ENCODE assay signal across 7 cellular contexts in the genomic region with DNA sequence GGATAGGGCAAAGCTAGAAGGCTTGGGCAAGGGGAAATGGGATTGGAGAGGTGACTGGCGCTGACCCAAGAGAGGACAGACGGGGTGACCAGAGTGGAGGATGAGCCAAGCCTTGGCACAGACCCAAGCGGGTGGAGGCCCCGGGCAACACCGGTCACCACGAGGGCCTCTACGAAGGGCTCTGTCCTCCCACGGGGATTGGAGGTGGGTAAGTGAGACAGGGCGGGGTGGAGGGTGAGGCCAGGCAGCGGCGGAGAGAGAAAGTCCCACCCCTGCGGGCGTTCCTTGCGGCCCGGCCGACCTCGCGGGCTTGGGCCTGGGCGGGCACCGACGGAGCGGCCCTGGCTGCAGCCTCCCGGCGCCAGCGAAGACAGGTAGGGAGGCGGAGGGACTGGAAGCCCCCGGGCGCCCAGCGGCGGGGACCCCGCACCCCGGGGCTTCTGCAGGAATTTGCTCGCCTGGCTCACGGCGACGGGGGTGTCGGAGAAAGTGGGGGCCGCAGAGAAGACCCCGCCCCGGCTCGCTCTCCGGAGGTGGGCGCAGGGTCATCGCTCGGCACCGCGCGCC. TPM values are rescaled to one million over a fixed set of nuclear protein-coding genes. Genes with fewer than 3 reads are reported as not detected.
DNase-seq lines count a peak whose midpoint lies in the region; ATAC-seq, FAIRE-seq and TF ChIP-seq lines count a peak whose summit lies in the region.

Gene PAPLN (plus strand): TSS at position 288 of the 567 bp plus-strand sequence. CDS start 2,273 bp downstream, outside the sequence.

- TF ChIP-seq CTCF in GM12864 (IDR thresholded peaks at IDR 0.05; ENCODE audit: low read depth, low read length, missing control alignments) (no peak), mesothelial cell of epicardium (IDR thresholded peaks at IDR 0.05; ENCODE audit: unreplicated experiment) (no peak)

- peaks cover 50% of the 10 kb centered on the region for H3K4me1 Mint-ChIP-seq in mesothelial cell of epicardium

- peak within 1 kb of the TSS; percentile 30 for H3K4me3 ChIP-seq in GM12864 (ENCODE audit: low read depth, low read length)

- H3K27ac Mint-ChIP-seq in mesothelial cell of epicardium, result no peak within 1 kb of the TSS

- DNase-seq in GM12864 (ENCODE audit: low read depth), result no peak
- peak; percentile 45 for DNase-seq in NCI-H2196 (lab: John Stamatoyannopoulos, UW; ENCODE audit: unreplicated experiment)
- peak; percentile 40 for DNase-seq in dermis blood vessel endothelial cell
- no peak for DNase-seq in mesothelial cell of epicardium (ENCODE audit: low spot score in 2 of 2, unreplicated experiment in 2 of 2)
- peak; percentile 43 for DNase-seq in urothelium cell line (ENCODE audit: low spot score)
- DNase-seq in stimulated activated CD4-positive, alpha-beta T cell treated with anti-CD3 and anti-CD28 coated beads, Interleukin-2, amount 100 ng/mL, for 24 hours, result no peak

- no peaks in the 10 kb centered on the region for H3K36me3 Mint-ChIP-seq in mesothelial cell of epicardium

- no peak for ATAC-seq in GM21390 (IDR thresholded peaks at IDR 0.05; ENCODE audit: unreplicated experiment)

- peaks cover 88% of the 10 kb centered on the region for H3K27me3 Mint-ChIP-seq in mesothelial cell of epicardium (ENCODE audit: low read depth)

- peak; percentile 70 for FAIRE-seq in urothelium cell line (lab: Jason Lieb, UNC)

- no peaks in the 10 kb centered on the region for H3K9me3 Mint-ChIP-seq in mesothelial cell of epicardium

- H3K4me3 Mint-ChIP-seq in mesothelial cell of epicardium, result peak within 1 kb of the TSS; percentile 67

RNA-seq across cellular contexts. Expression of gene PAPLN, which starts in this region (rescaled TPM):
- 30.6 and 60.1 TPM in 2 replicates for total RNA-seq in dermis blood vessel endothelial cell
- total RNA-seq in mesothelial cell of epicardium, result 10.6 to 10.9 TPM (median 10.6 TPM) in 3 replicates

Comparison
In these comparisons a context has a peak if more than half of its experiments do, and no peak if none do; other contexts are left out.
1. DNase-seq: peak in NCI-H2196 (single experiment), dermis blood vessel endothelial cell (single experiment) and urothelium cell line (single experiment); none in GM12864 (single experiment), mesothelial cell of epicardium (0 of 2) and stimulated activated CD4-positive, alpha-beta T cell treated with anti-CD3 and anti-CD28 coated beads, Interleukin-2, amount 100 ng/mL, for 24 hours (0 of 2).